8 cellular contexts compared by ENCODE assay signal in the genomic region with DNA sequence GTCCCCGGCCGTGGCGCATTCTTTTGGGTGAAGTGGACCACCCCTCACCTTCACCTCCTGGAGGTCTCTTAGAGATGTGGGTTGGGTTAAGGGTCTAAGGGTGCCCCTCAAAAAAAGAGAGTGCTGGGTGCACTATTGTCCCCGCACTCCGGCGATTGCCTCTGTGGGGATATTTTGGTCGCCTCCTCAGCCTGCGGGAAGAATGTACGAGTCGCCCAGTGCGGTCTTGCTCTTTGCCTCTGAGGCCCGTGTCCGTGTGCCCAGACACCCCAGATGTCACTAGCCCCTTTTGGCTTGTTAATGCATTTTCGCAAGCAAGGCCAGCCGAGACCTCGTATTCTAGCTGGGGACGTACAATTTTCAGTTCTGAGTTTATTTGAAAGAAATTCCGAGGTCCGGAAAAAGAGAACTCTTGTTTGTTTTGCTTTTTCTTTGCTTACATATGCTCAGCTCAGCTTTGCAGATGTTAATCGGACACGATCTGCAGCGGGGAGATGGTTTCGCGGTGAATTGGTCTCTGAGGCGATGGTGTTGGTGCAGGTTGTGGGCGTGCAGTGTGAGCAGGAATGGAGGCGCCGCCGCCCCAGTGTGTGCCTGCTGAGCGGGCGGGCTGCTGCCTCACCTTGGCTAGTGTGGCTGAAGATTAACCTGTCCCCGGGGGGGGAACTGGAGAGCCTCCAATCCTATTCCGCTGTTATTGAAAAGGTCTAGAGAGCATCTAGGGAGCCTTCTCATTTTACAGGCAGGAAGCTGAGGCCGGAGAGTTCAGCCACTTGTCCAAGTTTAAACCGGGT. TPM values are rescaled to one million over a fixed set of nuclear protein-coding genes. Genes with fewer than 3 reads are reported as not detected.
DNase-seq lines count a peak whose midpoint lies in the region; ATAC-seq and TF ChIP-seq lines count a peak whose summit lies in the region.

No MANE protein-coding gene starts in this region.

- peak; percentile 52 for DNase-seq in Ammon's horn (ENCODE audit: low spot score)
- DNase-seq in Jurkat, Clone E6-1 (ENCODE audit: low read depth, low spot score), result no peak
- DNase-seq in activated CD4-positive, CD25-positive, alpha-beta regulatory T cell treated with anti-CD3 and anti-CD28 coated beads, Interleukin-2, amount 50 U/mL, for 72 hours, result peak; percentile 67
- peak; percentile 84 for DNase-seq in colonic mucosa
- peak; percentile 76 to 82 (median 81) for DNase-seq in right lobe of liver
- DNase-seq in stimulated activated CD8-positive, alpha-beta memory T cell treated with anti-CD3 and anti-CD28 coated beads, Interleukin-12 subunit alpha, Interleukin-12 subunit beta, amount 100 ng/mL, for 24 hours (ENCODE audit: extremely low read depth), result peak; percentile 49
- no peak for DNase-seq in NOMO-1 treated with DMSO at 0.1 percent for 48 hours (lab: John Stamatoyannopoulos, UW; ENCODE audit: unreplicated experiment)

- ATAC-seq in GM19452 (IDR thresholded peaks at IDR 0.05; ENCODE audit: unreplicated experiment), result peak; percentile 27
- ATAC-seq in right lobe of liver, result peak; percentile 65 to 74 (median 68)

- peak overlapping the region; percentile 76 to 81 for H3K9ac ChIP-seq in colonic mucosa (ENCODE audit: low read depth in 2 of 2, low read length in 2 of 2)

- H3K9me3 ChIP-seq in colonic mucosa (no peaks in the 10 kb centered on the region), right lobe of liver (no peaks in the 10 kb centered on the region)

- peak overlapping the region; percentile 80 for H3K4me3 ChIP-seq in Jurkat, Clone E6-1 (ENCODE audit: low read length)
- peak overlapping the region; percentile 78 for H3K4me3 ChIP-seq in colonic mucosa
- peak overlapping the region; percentile 80 to 89 (median 81) for H3K4me3 ChIP-seq in right lobe of liver

- H3K4me1 ChIP-seq in colonic mucosa (no peaks in the 10 kb centered on the region), right lobe of liver (no peaks in the 10 kb centered on the region)

- under 1% methylated on average over 28 of the region's 35 CpGs for WGBS in right lobe of liver (ENCODE audit: insufficient coverage, low coverage, low lambda C conversion rate, missing lambda C conversion rate)

- H3K27ac ChIP-seq in colonic mucosa, result peak overlapping the region; percentile 48
- peak overlapping the region; percentile 65 to 87 (median 67) for H3K27ac ChIP-seq in right lobe of liver

- no peaks in the 10 kb centered on the region for H3K27me3 ChIP-seq in colonic mucosa
- no peaks in the 10 kb centered on the region for H3K27me3 ChIP-seq in right lobe of liver

- intact Hi-C loops in colonic mucosa (cut with DNase I), result no loop called here
- intact Hi-C loops in right lobe of liver (cut with DNase I), result no loop called here

- peak; percentile 38 for TF ChIP-seq POLR2A in right lobe of liver (IDR thresholded peaks at IDR 0.05)

- no peak for TF ChIP-seq CTCF in colonic mucosa (IDR thresholded peaks at IDR 0.05)
- no peak for TF ChIP-seq CTCF in right lobe of liver (IDR thresholded peaks at IDR 0.05)

- H3K36me3 ChIP-seq in colonic mucosa (no peaks in the 10 kb centered on the region), right lobe of liver (no peaks in the 10 kb centered on the region)

RNA-seq across cellular contexts. Expression of a gene that starts 1.4 kb away (rescaled TPM):
- 22.5 TPM for polyA plus RNA-seq in Jurkat, Clone E6-1 (2012; ENCODE audit: insufficient read depth, insufficient read length)
- total RNA-seq in colonic mucosa (10 to 100 TPM; 57.2 to 81.8 TPM), right lobe of liver (100 to 1,000 TPM; 389 to 574 (median 483) TPM)

Comparison
In these comparisons a context has a peak if more than half of its experiments do, and no peak if none do; other contexts are left out.
1. DNase-seq: peak in Ammon's horn (single experiment), activated CD4-positive, CD25-positive, alpha-beta regulatory T cell treated with anti-CD3 and anti-CD28 coated beads, Interleukin-2, amount 50 U/mL, for 72 hours (single experiment), colonic mucosa (single experiment), right lobe of liver (3 of 3) and stimulated activated CD8-positive, alpha-beta memory T cell treated with anti-CD3 and anti-CD28 coated beads, Interleukin-12 subunit alpha, Interleukin-12 subunit beta, amount 100 ng/mL, for 24 hours (single experiment); none in Jurkat, Clone E6-1 (single experiment) and NOMO-1 treated with DMSO at 0.1 percent for 48 hours (single experiment).
2. RNA of a gene that starts 1.4 kb away (total RNA-seq): 389 to 574 TPM in right lobe of liver; 57.2 to 81.8 TPM in colonic mucosa; every median in the first group is over 4 times any median in the second.
3. Peak in every context shown above with its lines, with median percentiles within 50 percentile points of each other: H3K4me3 ChIP-seq.